ENCODE assay signal across 1 cellular context in genomic region chr16:89589241-89589926, GRCh38.
TF ChIP-seq lines count a peak whose summit lies in the region.

No MANE protein-coding gene starts in this region.

TF ChIP-seq in HepG2, 621 proteins besides CTCF, POLR2A, EP300 and RAD21:
- TF ChIP-seq GABPB1 (CRISPR knock-in tag; IDR thresholded peaks at IDR 0.05) (no peak), CHCHD3 (CRISPR knock-in tag; IDR thresholded peaks at IDR 0.05) (no peak)
- TF ChIP-seq, protein P1, sequence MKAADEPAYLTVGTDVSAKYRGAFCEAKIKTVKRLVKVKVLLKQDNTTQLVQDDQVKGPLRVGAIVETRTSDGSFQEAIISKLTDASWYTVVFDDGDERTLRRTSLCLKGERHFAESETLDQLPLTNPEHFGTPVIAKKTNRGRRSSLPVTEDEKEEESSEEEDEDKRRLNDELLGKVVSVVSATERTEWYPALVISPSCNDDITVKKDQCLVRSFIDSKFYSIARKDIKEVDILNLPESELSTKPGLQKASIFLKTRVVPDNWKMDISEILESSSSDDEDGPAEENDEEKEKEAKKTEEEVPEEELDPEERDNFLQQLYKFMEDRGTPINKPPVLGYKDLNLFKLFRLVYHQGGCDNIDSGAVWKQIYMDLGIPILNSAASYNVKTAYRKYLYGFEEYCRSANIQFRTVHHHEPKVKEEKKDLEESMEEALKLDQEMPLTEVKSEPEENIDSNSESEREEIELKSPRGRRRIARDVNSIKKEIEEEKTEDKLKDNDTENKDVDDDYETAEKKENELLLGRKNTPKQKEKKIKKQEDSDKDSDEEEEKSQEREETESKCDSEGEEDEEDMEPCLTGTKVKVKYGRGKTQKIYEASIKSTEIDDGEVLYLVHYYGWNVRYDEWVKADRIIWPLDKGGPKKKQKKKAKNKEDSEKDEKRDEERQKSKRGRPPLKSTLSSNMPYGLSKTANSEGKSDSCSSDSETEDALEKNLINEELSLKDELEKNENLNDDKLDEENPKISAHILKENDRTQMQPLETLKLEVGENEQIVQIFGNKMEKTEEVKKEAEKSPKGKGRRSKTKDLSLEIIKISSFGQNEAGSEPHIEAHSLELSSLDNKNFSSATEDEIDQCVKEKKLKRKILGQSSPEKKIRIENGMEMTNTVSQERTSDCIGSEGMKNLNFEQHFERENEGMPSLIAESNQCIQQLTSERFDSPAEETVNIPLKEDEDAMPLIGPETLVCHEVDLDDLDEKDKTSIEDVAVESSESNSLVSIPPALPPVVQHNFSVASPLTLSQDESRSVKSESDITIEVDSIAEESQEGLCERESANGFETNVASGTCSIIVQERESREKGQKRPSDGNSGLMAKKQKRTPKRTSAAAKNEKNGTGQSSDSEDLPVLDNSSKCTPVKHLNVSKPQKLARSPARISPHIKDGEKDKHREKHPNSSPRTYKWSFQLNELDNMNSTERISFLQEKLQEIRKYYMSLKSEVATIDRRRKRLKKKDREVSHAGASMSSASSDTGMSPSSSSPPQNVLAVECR (CRISPR knock-in tag; IDR thresholded peaks at IDR 0.05; ENCODE audit: borderline replicate concordance) = 0 out of 2 replicates have a peak, but pooled peaks have one; percentile 12
TF ChIP-seq in HepG2: peak in this region for 1.
